In genomic region chr5:178205010-178205748, GRCh38 we compare ENCODE assay signal across 1 cellular context.
TF ChIP-seq lines count a peak whose summit lies in the region.

No MANE protein-coding gene starts in this region.

TF ChIP-seq in GM12878, 131 proteins besides CTCF, POLR2A, EP300 and RAD21 (continues in another document):
- TF ChIP-seq RFX5 (IDR thresholded peaks at IDR 0.05; ENCODE audit: low read depth, low read length), result no peak
- TF ChIP-seq IKZF1 (conservative IDR thresholded peaks at IDR 0.05), result peak; percentile 47; the same call in 1 of the 2 replicates
- no peak for TF ChIP-seq ZBTB11 (CRISPR knock-in tag; IDR thresholded peaks at IDR 0.05)
- no peak for TF ChIP-seq CBFB (IDR thresholded peaks at IDR 0.05; ENCODE audit: low read depth)
- TF ChIP-seq, protein P1, sequence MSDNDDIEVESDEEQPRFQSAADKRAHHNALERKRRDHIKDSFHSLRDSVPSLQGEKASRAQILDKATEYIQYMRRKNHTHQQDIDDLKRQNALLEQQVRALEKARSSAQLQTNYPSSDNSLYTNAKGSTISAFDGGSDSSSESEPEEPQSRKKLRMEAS (IDR thresholded peaks at IDR 0.05; ENCODE audit: low read depth, low read length), result no peak
- no peak for TF ChIP-seq SMAD1 (IDR thresholded peaks at IDR 0.05; ENCODE audit: low read depth, partially characterized antibody)
- no peak for TF ChIP-seq HCFC1 (IDR thresholded peaks at IDR 0.05; ENCODE audit: low read length)
- TF ChIP-seq MEF2A (IDR thresholded peaks at IDR 0.05; ENCODE audit: insufficient read depth, low read depth, low read length), result no peak
- no peak for TF ChIP-seq RELB (IDR thresholded peaks at IDR 0.05; ENCODE audit: low read depth)
- peak; percentile 65; the same call in 1 of the 2 replicates for TF ChIP-seq ZSCAN29 (IDR thresholded peaks at IDR 0.05)
- TF ChIP-seq SRF (IDR thresholded peaks at IDR 0.05; ENCODE audit: low read depth in 2 of 2, low read length in 2 of 2), result no peak
- no peak for TF ChIP-seq IRF4 (IDR thresholded peaks at IDR 0.05; ENCODE audit: low read depth, low read length)
- no peak for TF ChIP-seq BRCA1 (IDR thresholded peaks at IDR 0.05; ENCODE audit: low read depth, low read length)
- TF ChIP-seq RUNX3 (IDR thresholded peaks at IDR 0.05; ENCODE audit: low read length), result no peak
- no peak for TF ChIP-seq ZNF24 (IDR thresholded peaks at IDR 0.05)
- peak in 1 of 2 experiments; percentile 40; a peak in 2 of 4 replicates for TF ChIP-seq BHLHE40 (IDR thresholded peaks at IDR 0.05; ENCODE audit: borderline replicate concordance in 1 of 2, low read depth in 2 of 2, low read length in 1 of 2)
- no peak for TF ChIP-seq ZNF384 (IDR thresholded peaks at IDR 0.05; ENCODE audit: borderline replicate concordance, low read depth, low read length)
- no peak for TF ChIP-seq MYB (IDR thresholded peaks at IDR 0.05; ENCODE audit: borderline replicate concordance, low read depth, low read length)
- TF ChIP-seq, protein P2, sequence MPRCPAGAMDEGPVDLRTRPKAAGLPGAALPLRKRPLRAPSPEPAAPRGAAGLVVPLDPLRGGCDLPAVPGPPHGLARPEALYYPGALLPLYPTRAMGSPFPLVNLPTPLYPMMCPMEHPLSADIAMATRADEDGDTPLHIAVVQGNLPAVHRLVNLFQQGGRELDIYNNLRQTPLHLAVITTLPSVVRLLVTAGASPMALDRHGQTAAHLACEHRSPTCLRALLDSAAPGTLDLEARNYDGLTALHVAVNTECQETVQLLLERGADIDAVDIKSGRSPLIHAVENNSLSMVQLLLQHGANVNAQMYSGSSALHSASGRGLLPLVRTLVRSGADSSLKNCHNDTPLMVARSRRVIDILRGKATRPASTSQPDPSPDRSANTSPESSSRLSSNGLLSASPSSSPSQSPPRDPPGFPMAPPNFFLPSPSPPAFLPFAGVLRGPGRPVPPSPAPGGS (IDR thresholded peaks at IDR 0.05; ENCODE audit: borderline replicate concordance, insufficient read depth, low read depth, low read length, poor library complexity, severe bottlenecking), result peak; percentile 51
- no peak for TF ChIP-seq ATF7 (IDR thresholded peaks at IDR 0.05; ENCODE audit: low read depth)
- TF ChIP-seq GABPA (IDR thresholded peaks at IDR 0.05; ENCODE audit: low read depth), result no peak
- TF ChIP-seq MYC (IDR thresholded peaks at IDR 0.05; ENCODE audit: insufficient read depth, insufficient read length, insufficient replicate concordance, low read length, severe bottlenecking), result peak; percentile 25
- TF ChIP-seq NR2F1 (conservative IDR thresholded peaks at IDR 0.05), result peak; percentile 42; the same call in 1 of the 2 replicates
- TF ChIP-seq ESRRA (IDR thresholded peaks at IDR 0.05; ENCODE audit: low read length), result no peak
- TF ChIP-seq KDM1A (IDR thresholded peaks at IDR 0.05; ENCODE audit: borderline replicate concordance), result no peak
- no peak for TF ChIP-seq IKZF2 (IDR thresholded peaks at IDR 0.05)
- peak; percentile 24; the same call in 1 of the 2 replicates for TF ChIP-seq POLR2AphosphoS2 (IDR thresholded peaks at IDR 0.05; ENCODE audit: low read depth, low read length)
- TF ChIP-seq ATF2 (IDR thresholded peaks at IDR 0.05; ENCODE audit: low read length), result no peak
- TF ChIP-seq NFXL1 (IDR thresholded peaks at IDR 0.05; ENCODE audit: borderline replicate concordance), result no peak; the same call in 1 of the 2 replicates
- no peak for TF ChIP-seq FOXK2 (IDR thresholded peaks at IDR 0.05)
- TF ChIP-seq, protein P3, sequence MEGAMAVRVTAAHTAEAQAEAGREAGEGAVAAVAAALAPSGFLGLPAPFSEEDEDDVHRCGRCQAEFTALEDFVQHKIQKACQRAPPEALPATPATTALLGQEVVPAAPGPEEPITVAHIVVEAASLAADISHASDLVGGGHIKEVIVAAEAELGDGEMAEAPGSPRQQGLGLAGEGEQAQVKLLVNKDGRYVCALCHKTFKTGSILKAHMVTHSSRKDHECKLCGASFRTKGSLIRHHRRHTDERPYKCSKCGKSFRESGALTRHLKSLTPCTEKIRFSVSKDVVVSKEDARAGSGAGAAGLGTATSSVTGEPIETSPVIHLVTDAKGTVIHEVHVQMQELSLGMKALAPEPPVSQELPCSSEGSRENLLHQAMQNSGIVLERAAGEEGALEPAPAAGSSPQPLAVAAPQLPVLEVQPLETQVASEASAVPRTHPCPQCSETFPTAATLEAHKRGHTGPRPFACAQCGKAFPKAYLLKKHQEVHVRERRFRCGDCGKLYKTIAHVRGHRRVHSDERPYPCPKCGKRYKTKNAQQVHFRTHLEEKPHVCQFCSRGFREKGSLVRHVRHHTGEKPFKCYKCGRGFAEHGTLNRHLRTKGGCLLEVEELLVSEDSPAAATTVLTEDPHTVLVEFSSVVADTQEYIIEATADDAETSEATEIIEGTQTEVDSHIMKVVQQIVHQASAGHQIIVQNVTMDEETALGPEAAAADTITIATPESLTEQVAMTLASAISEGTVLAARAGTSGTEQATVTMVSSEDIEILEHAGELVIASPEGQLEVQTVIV (IDR thresholded peaks at IDR 0.05; ENCODE audit: borderline replicate concordance, partially characterized antibody), result no peak
- TF ChIP-seq YY1 (IDR thresholded peaks at IDR 0.05; ENCODE audit: low read depth, low read length), result peak; percentile 16; the same call in 1 of the 2 replicates
- TF ChIP-seq CBX5 (IDR thresholded peaks at IDR 0.05; ENCODE audit: low read depth), result no peak
- no peak for TF ChIP-seq JUND (IDR thresholded peaks at IDR 0.05; ENCODE audit: low read depth, low read length)
- no peak for TF ChIP-seq SKIL (IDR thresholded peaks at IDR 0.05; ENCODE audit: low read depth, poor library complexity, severe bottlenecking)
- TF ChIP-seq STAT3 (IDR thresholded peaks at IDR 0.05; ENCODE audit: low read depth, low read length), result no peak
- TF ChIP-seq, protein P4, sequence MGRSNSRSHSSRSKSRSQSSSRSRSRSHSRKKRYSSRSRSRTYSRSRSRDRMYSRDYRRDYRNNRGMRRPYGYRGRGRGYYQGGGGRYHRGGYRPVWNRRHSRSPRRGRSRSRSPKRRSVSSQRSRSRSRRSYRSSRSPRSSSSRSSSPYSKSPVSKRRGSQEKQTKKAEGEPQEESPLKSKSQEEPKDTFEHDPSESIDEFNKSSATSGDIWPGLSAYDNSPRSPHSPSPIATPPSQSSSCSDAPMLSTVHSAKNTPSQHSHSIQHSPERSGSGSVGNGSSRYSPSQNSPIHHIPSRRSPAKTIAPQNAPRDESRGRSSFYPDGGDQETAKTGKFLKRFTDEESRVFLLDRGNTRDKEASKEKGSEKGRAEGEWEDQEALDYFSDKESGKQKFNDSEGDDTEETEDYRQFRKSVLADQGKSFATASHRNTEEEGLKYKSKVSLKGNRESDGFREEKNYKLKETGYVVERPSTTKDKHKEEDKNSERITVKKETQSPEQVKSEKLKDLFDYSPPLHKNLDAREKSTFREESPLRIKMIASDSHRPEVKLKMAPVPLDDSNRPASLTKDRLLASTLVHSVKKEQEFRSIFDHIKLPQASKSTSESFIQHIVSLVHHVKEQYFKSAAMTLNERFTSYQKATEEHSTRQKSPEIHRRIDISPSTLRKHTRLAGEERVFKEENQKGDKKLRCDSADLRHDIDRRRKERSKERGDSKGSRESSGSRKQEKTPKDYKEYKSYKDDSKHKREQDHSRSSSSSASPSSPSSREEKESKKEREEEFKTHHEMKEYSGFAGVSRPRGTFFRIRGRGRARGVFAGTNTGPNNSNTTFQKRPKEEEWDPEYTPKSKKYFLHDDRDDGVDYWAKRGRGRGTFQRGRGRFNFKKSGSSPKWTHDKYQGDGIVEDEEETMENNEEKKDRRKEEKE (IDR thresholded peaks at IDR 0.05), result no peak
- no peak for TF ChIP-seq NRF1 (conservative IDR thresholded peaks at IDR 0.05; ENCODE audit: low read depth, low read length)
- 0 out of 2 replicates have a peak, but pooled peaks have one; percentile 42 for TF ChIP-seq SMARCA5 (IDR thresholded peaks at IDR 0.05)
- peak in 1 of 2 experiments; percentile 99; a peak in 2 of 3 replicates for TF ChIP-seq EGR1 (IDR thresholded peaks at IDR 0.05; ENCODE audit: borderline replicate concordance in 1 of 2, low read depth in 2 of 2, low read length in 2 of 2)
- no peak for TF ChIP-seq MTA3 (IDR thresholded peaks at IDR 0.05; ENCODE audit: borderline replicate concordance, low read length)
- no peak for TF ChIP-seq PML (IDR thresholded peaks at IDR 0.05; ENCODE audit: low read length)
- peak; percentile 38 for TF ChIP-seq DPF2 (IDR thresholded peaks at IDR 0.05)
- TF ChIP-seq SMAD5 (IDR thresholded peaks at IDR 0.05; ENCODE audit: low read depth), result no peak
- no peak for TF ChIP-seq SUPT20H (IDR thresholded peaks at IDR 0.05; ENCODE audit: borderline replicate concordance, control insufficient read depth, low read depth, low read length)
- TF ChIP-seq USF1 (IDR thresholded peaks at IDR 0.05; ENCODE audit: borderline replicate concordance, extremely low read length, insufficient read depth, low read depth, low read length), result no peak
- TF ChIP-seq IRF5 (IDR thresholded peaks at IDR 0.05; ENCODE audit: borderline replicate concordance), result no peak
- TF ChIP-seq ETV6 (conservative IDR thresholded peaks at IDR 0.05 in 1 of 2, IDR thresholded peaks at IDR 0.05 in 1 of 2; ENCODE audit: borderline replicate concordance in 1 of 2, low read depth in 1 of 2), result no peak
- TF ChIP-seq CREB1 (IDR thresholded peaks at IDR 0.05; ENCODE audit: low read depth), result no peak
- peak; percentile 30; the same call in 1 of the 2 replicates for TF ChIP-seq POLR2AphosphoS5 (IDR thresholded peaks at IDR 0.05; ENCODE audit: low read length)
